Comparison of ENCODE assay signal across 22 cellular contexts in the genomic region with DNA sequence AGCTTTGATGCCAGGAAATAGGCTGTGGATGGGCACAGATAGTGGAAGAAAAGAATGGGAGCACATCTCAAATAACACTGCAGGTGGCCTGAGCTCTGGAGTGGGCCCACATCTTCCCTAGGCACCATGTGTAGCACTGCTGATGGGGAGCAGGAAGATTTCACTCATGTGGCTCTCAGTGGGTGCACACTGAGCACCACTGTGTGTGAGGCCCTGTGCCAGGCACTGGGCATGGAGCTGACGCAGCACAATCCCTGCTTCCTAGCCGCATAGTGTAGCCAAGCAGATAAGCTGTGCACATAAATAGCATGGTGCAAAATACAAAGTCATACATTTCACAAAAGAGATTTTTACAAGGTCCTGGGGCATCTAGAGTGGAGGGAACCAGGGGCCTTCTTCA.
A peak's percentile ranks its signal among the peaks of the same experiment; 100 is the strongest.
DNase-seq lines count a peak whose midpoint lies in the region; ATAC-seq and TF ChIP-seq lines count a peak whose summit lies in the region.
"Had no signal": no experiment of that assay in that cellular context is flagged by ENCODE, and none has a peak within 500 bp of the region (broad histone marks: within the 10 kb centered on the region; RNA-seq: fewer than 3 reads in every experiment).

No MANE protein-coding gene starts in this region.

- H3K4me3 ChIP-seq in heart left ventricle = no peak overlapping the region
- H3K4me3 ChIP-seq: SJSA1 had no signal

- no peaks in the 10 kb centered on the region for H3K27me3 ChIP-seq in heart left ventricle
- H3K27me3 ChIP-seq: SJSA1 had no signal

- 48 to 62% (median 55%) methylated on average over 2 of the region's 2 CpGs for WGBS in heart left ventricle, 4 donors

- TF ChIP-seq CTCF in heart left ventricle (IDR thresholded peaks at IDR 0.05) (no peak), osteocyte (IDR thresholded peaks at IDR 0.05) (no peak)

- no peaks in the 10 kb centered on the region for H3K27me3 Mint-ChIP-seq in osteocyte (ENCODE audit: unreplicated experiment)

- no peaks in the 10 kb centered on the region for H3K4me1 Mint-ChIP-seq in osteocyte (ENCODE audit: unreplicated experiment)
- H3K4me1 Mint-ChIP-seq: IgD-negative memory B cell had no signal

- TF ChIP-seq POLR2A in heart left ventricle (IDR thresholded peaks at IDR 0.05) = no peak

- ATAC-seq in Right ventricle myocardium inferior (peak; percentile 94), heart left ventricle (peak; percentile 88 to 98 (median 96)), HG02870 (IDR thresholded peaks at IDR 0.05; ENCODE audit: unreplicated experiment) (no peak), HG02970 (IDR thresholded peaks at IDR 0.05; ENCODE audit: low FRiP score, unreplicated experiment) (no peak)
- ATAC-seq: CD8-positive, alpha-beta T cell; Panc1 had no signal

- H3K9me3 Mint-ChIP-seq in osteocyte (ENCODE audit: unreplicated experiment) = no peaks in the 10 kb centered on the region
- H3K9me3 Mint-ChIP-seq: CD8-positive, alpha-beta T cell had no signal

- no peak overlapping the region for H3K27ac ChIP-seq in heart left ventricle
- H3K27ac ChIP-seq: SJSA1 had no signal

- no peaks in the 10 kb centered on the region for H3K9me3 ChIP-seq in heart left ventricle
- H3K9me3 ChIP-seq: SJSA1 had no signal

- no peak overlapping the region for H3K4me3 Mint-ChIP-seq in osteocyte (ENCODE audit: unreplicated experiment)
- H3K4me3 Mint-ChIP-seq: CD8-positive, alpha-beta T cell; IgD-negative memory B cell had no signal

- no peaks in the 10 kb centered on the region for H3K36me3 ChIP-seq in heart left ventricle
- H3K36me3 ChIP-seq: SJSA1 had no signal

- peaks cover 0 to 11% (median 0%) of the 10 kb centered on the region in 12 donors for H3K4me1 ChIP-seq in heart left ventricle
- H3K4me1 ChIP-seq: SJSA1 had no signal

- H3K27ac Mint-ChIP-seq in osteocyte (ENCODE audit: unreplicated experiment) = no peak overlapping the region
- H3K27ac Mint-ChIP-seq: CD8-positive, alpha-beta T cell; IgD-negative memory B cell had no signal

- no peaks in the 10 kb centered on the region for H3K36me3 Mint-ChIP-seq in osteocyte (ENCODE audit: unreplicated experiment)
- H3K36me3 Mint-ChIP-seq: CD8-positive, alpha-beta T cell; IgD-negative memory B cell had no signal

- intact Hi-C loops in Right ventricle myocardium inferior (cut with DNase I) = no loop called here
- intact Hi-C loops in cardiac septum (cut with DNase I) = no loop called here
- intact Hi-C loops in heart left ventricle (cut with DNase I) = no loop called here

- DNase-seq in Right ventricle myocardium inferior (ENCODE audit: missing footprints) (no peak), cardiac septum (ENCODE audit: low spot score) (no peak), heart left ventricle (peak in 4 of 5 donors; percentile 19 to 56 (median 26)), osteocyte (ENCODE audit: extremely low spot score, unreplicated experiment) (peak; percentile 30), NAMALWA (ENCODE audit: low spot score) (no peak)
- DNase-seq: 8988T; C1 segment of cervical spinal cord; Calu3; CD8-positive, alpha-beta T cell; GF-D8; GOT3; MV-4-11; NCI-H1417 treated with DMSO at 0.1 percent for 48 hours; NCI-H187; NCI-H2227 treated with DMSO at 0.1 percent for 48 hours; NCI-H510A treated with DMSO at 0.1 percent for 48 hours; NCI-H748 treated with DMSO at 0.1 percent for 48 hours had no signal

Comparison
In these comparisons a context has a peak if more than half of its experiments do, and no peak if none do; other contexts are left out.
1. DNase-seq: peak in heart left ventricle (4 of 5) and osteocyte (single experiment); none in Right ventricle myocardium inferior (single experiment), cardiac septum (single experiment) and NAMALWA (single experiment).
2. ATAC-seq: peak in Right ventricle myocardium inferior (single experiment) and heart left ventricle (4 of 4); none in HG02870 (single experiment) and HG02970 (single experiment).